1 cellular context compared by ENCODE assay signal in genomic region chr1:229119161-229119560, GRCh38.
TF ChIP-seq lines count a peak whose summit lies in the region.

No MANE protein-coding gene starts in this region.

TF ChIP-seq in HepG2, 621 proteins besides CTCF, POLR2A, EP300 and RAD21:
- TF ChIP-seq MTERF4 (CRISPR knock-in tag; IDR thresholded peaks at IDR 0.05), result no peak
- TF ChIP-seq THYN1 (CRISPR knock-in tag; IDR thresholded peaks at IDR 0.05; ENCODE audit: borderline replicate concordance, low read depth), result no peak
- peak; percentile 97; the same call in 1 of the 2 replicates for TF ChIP-seq ZNF20 (CRISPR knock-in tag; IDR thresholded peaks at IDR 0.05)
TF ChIP-seq in HepG2: peak in this region for 1.
